10 cellular contexts compared by ENCODE assay signal in the genomic region with DNA sequence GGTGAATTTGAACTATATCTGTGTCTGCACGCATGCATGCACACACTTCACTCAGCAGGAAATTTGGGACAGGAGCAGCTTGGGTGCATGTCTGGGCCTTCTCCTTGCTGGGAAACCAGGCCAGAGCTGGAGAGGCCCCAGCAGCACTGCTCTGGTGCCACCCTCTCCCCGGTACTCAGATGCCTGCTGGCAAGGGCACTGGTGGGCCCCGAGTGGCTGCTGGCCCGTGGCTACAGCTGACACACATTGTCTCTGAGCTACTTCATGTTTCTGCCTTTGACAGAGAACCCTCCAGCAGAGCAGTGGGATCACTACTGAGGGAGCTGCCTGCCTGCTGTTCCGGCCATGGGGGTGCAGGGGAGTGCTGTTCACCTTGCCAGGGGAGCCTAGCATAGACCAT.
"Had no signal": no experiment of that assay in that cellular context is flagged by ENCODE, and none has a peak within 500 bp of the region (broad histone marks: within the 10 kb centered on the region; RNA-seq: fewer than 3 reads in every experiment).

No MANE protein-coding gene starts in this region.

- H3K4me3 ChIP-seq: GM23338, K562 had no signal

- FAIRE-seq: H1, H54, HTR-8/SVneo, K562 had no signal

- H3K27ac Mint-ChIP-seq: GM23338, H9, HFFc6 had no signal

- DNase-seq: H9, HCEC 1CT, HFFc6, IMR-90, KG1 had no signal

- H3K4me3 Mint-ChIP-seq: GM23338, H9, HFFc6 had no signal

- H3K9me3 Mint-ChIP-seq: GM23338, H9, HFFc6 had no signal
